ENCODE assay signal across 8 cellular contexts in the genomic region with DNA sequence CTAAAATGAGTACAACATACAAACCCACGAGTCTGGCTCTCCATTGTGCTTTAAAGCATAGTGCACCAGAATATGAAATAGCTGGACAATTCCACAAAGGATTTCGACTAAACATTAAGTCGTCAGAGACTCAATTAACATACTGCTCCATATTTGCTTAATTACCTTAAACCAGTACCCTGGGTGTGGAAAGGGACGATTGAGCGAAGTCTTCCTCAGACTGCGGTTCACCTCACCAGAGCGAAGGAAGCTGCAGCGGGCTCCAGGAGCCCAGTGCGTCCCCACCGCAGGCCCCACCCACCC. TPM values are rescaled to one million over a fixed set of nuclear protein-coding genes. Genes with fewer than 3 reads are reported as not detected.
DNase-seq lines count a peak whose midpoint lies in the region; ATAC-seq and TF ChIP-seq lines count a peak whose summit lies in the region.

No MANE protein-coding gene starts in this region.

- H3K9ac ChIP-seq in iPS-15b (ENCODE audit: low read depth, low read length) = no peak overlapping the region

- peaks cover 2% of the 10 kb centered on the region for H3K36me3 Mint-ChIP-seq in activated CD4-positive, alpha-beta memory T cell treated with anti-CD3 and anti-CD28 coated beads for 36 hours

- H3K4me1 ChIP-seq in iPS-15b (ENCODE audit: control insufficient read depth, insufficient read depth, low read length) (no peaks in the 10 kb centered on the region), thymus (ENCODE audit: control insufficient read depth, insufficient read depth, low read length) (peaks cover 3% of the 10 kb centered on the region)

- TF ChIP-seq CTCF in HFF-Myc (IDR thresholded peaks at IDR 0.05; ENCODE audit: low read depth, low read length, missing control alignments) = no peak

- H3K4me1 Mint-ChIP-seq in activated CD4-positive, alpha-beta memory T cell treated with anti-CD3 and anti-CD28 coated beads for 36 hours (ENCODE audit: low read depth) = peaks cover 14% of the 10 kb centered on the region

- CTCF ChIA-PET in activated CD4-positive, alpha-beta memory T cell treated with anti-CD3 and anti-CD28 coated beads for 36 hours (lab: Charles Lee) = interaction anchor here (0.6 to 1.3 kb wide), 4 partner anchors 105 to 655 kb away, joined by 3 to 4 read pairs (median 3); no protein-coding TSS in a partner anchor

- H3K27me3 Mint-ChIP-seq in activated CD4-positive, alpha-beta memory T cell treated with anti-CD3 and anti-CD28 coated beads for 36 hours = peaks cover 15% of the 10 kb centered on the region

- no peaks in the 10 kb centered on the region for H3K9me3 ChIP-seq in iPS-15b (ENCODE audit: control insufficient read depth, insufficient read depth, low read length)
- H3K9me3 ChIP-seq in thymus (ENCODE audit: control insufficient read depth) = peaks cover 1% of the 10 kb centered on the region

- H3K36me3 ChIP-seq in iPS-15b (ENCODE audit: control insufficient read depth, insufficient read depth, low read length) (no peaks in the 10 kb centered on the region), thymus (ENCODE audit: control insufficient read depth, insufficient read depth) (no peaks in the 10 kb centered on the region)

- H3K4me3 Mint-ChIP-seq in activated CD4-positive, alpha-beta memory T cell treated with anti-CD3 and anti-CD28 coated beads for 36 hours = peak overlapping the region; percentile 84

- H3K27me3 ChIP-seq in iPS-15b (ENCODE audit: control insufficient read depth, insufficient read depth, low read length) (no peaks in the 10 kb centered on the region), thymus (ENCODE audit: control insufficient read depth, insufficient read depth) (peaks cover 14% of the 10 kb centered on the region)

- intact Hi-C loops in activated CD4-positive, alpha-beta memory T cell treated with anti-CD3 and anti-CD28 coated beads for 36 hours (cut with micrococcal nuclease) = loop anchor here (5.0 kb wide), 1 partner anchor 146 kb away; a partner anchor contains a TSS

- POLR2A ChIA-PET in activated CD4-positive, alpha-beta memory T cell treated with anti-CD3 and anti-CD28 coated beads for 36 hours (lab: Charles Lee) = interaction anchor here (1.1 to 1.8 kb wide), 3 partner anchors 127 to 279 kb away, joined by 3 to 6 read pairs (median 5); a partner anchor contains a TSS

- peak; percentile 37 for DNase-seq in DMS114 treated with DMSO at 0.1 percent for 48 hours (lab: John Stamatoyannopoulos, UW; ENCODE audit: unreplicated experiment)
- DNase-seq in HFF-Myc (ENCODE audit: extremely low read depth, low read depth) = no peak
- DNase-seq in activated CD4-positive, alpha-beta memory T cell treated with anti-CD3 and anti-CD28 coated beads for 36 hours = no peak
- no peak for DNase-seq in hepatic stellate cell (ENCODE audit: low spot score)

- H3K4me3 ChIP-seq in HFF-Myc (replicated peaks; ENCODE audit: low read depth, low read length) = peak overlapping the region; percentile 55
- peak overlapping the region; percentile 36 for H3K4me3 ChIP-seq in iPS-15b (ENCODE audit: low read depth, low read length)
- H3K4me3 ChIP-seq in thymus (ENCODE audit: low read length) = peak overlapping the region; percentile 65

- no peak overlapping the region for H3K27ac ChIP-seq in thymus (ENCODE audit: low read depth)

- H3K27ac Mint-ChIP-seq in activated CD4-positive, alpha-beta memory T cell treated with anti-CD3 and anti-CD28 coated beads for 36 hours = no peak overlapping the region

- under 1% methylated on average over 10 of the region's 10 CpGs for WGBS in thymus

- no peaks in the 10 kb centered on the region for H3K9me3 Mint-ChIP-seq in activated CD4-positive, alpha-beta memory T cell treated with anti-CD3 and anti-CD28 coated beads for 36 hours

- ATAC-seq in HG03439 (IDR thresholded peaks at IDR 0.05; ENCODE audit: unreplicated experiment) (no peak), HG03442 (IDR thresholded peaks at IDR 0.05; ENCODE audit: unreplicated experiment) (no peak)

RNA-seq across cellular contexts. Expression of a gene that starts 0.2 kb away (rescaled TPM):
- total RNA-seq in activated CD4-positive, alpha-beta memory T cell treated with anti-CD3 and anti-CD28 coated beads for 36 hours = 1 to 10 TPM; 2.8 to 3.8 TPM
- 7.1 TPM for polyA plus RNA-seq in thymus
